In genomic region chr5:12659675-12660074, GRCh38 we compare ENCODE assay signal across 19 cellular contexts.
"Had no signal": no experiment of that assay in that cellular context is flagged by ENCODE, and none has a peak within 500 bp of the region (broad histone marks: within the 10 kb centered on the region; RNA-seq: fewer than 3 reads in every experiment).

No MANE protein-coding gene starts in this region.

- H3K27me3 Mint-ChIP-seq: activated CD4-positive, alpha-beta memory T cell treated with anti-CD3 and anti-CD28 coated beads, Interleukin-2, amount 10 ng/mL, durations not matched to agents 7 days and 5 days; activated CD4-positive, alpha-beta T cell treated with anti-CD3 and anti-CD28 coated beads, Interleukin-2, amount 10 ng/mL, durations not matched to agents 24 days and 14 days; activated naive CD4-positive, alpha-beta T cell treated with anti-CD3 and anti-CD28 coated beads, Interleukin-2, amount 10 ng/mL, durations not matched to agents 7 days and 5 days; naive thymus-derived CD8-positive, alpha-beta T cell had no signal

- H3K4me3 Mint-ChIP-seq: activated CD4-positive, alpha-beta memory T cell treated with anti-CD3 and anti-CD28 coated beads, Interleukin-2, amount 10 ng/mL, durations not matched to agents 7 days and 5 days; activated CD4-positive, alpha-beta T cell treated with anti-CD3 and anti-CD28 coated beads, Interleukin-2, amount 10 ng/mL, durations not matched to agents 24 days and 14 days; activated naive CD4-positive, alpha-beta T cell treated with anti-CD3 and anti-CD28 coated beads, Interleukin-2, amount 10 ng/mL, durations not matched to agents 7 days and 5 days; mesothelial cell of epicardium; naive thymus-derived CD8-positive, alpha-beta T cell; neural progenitor cell had no signal

- H3K27ac ChIP-seq: coronary artery, esophagus squamous epithelium, gastrocnemius medialis, neural progenitor cell, prostate gland, upper lobe of left lung had no signal

- H3K27ac Mint-ChIP-seq: activated CD4-positive, alpha-beta memory T cell treated with anti-CD3 and anti-CD28 coated beads, Interleukin-2, amount 10 ng/mL, durations not matched to agents 7 days and 5 days; activated CD4-positive, alpha-beta T cell treated with anti-CD3 and anti-CD28 coated beads, Interleukin-2, amount 10 ng/mL, durations not matched to agents 24 days and 14 days; activated naive CD4-positive, alpha-beta T cell treated with anti-CD3 and anti-CD28 coated beads, Interleukin-2, amount 10 ng/mL, durations not matched to agents 7 days and 5 days; mesothelial cell of epicardium; naive thymus-derived CD8-positive, alpha-beta T cell; neural progenitor cell had no signal

- ATAC-seq: gastrocnemius medialis; left ventricle myocardium superior; naive thymus-derived CD8-positive, alpha-beta T cell had no signal

- H3K4me1 ChIP-seq: esophagus squamous epithelium, gastrocnemius medialis, neural progenitor cell, prostate gland, upper lobe of left lung had no signal

- H3K36me3 Mint-ChIP-seq: activated naive CD4-positive, alpha-beta T cell treated with anti-CD3 and anti-CD28 coated beads, Interleukin-2, amount 10 ng/mL, durations not matched to agents 7 days and 5 days; mesothelial cell of epicardium; neural progenitor cell had no signal

- H3K27me3 ChIP-seq: esophagus squamous epithelium, gastrocnemius medialis, neural progenitor cell, upper lobe of left lung had no signal

- H3K4me1 Mint-ChIP-seq: activated CD4-positive, alpha-beta memory T cell treated with anti-CD3 and anti-CD28 coated beads, Interleukin-2, amount 10 ng/mL, durations not matched to agents 7 days and 5 days; activated CD4-positive, alpha-beta T cell treated with anti-CD3 and anti-CD28 coated beads, Interleukin-2, amount 10 ng/mL, durations not matched to agents 24 days and 14 days; activated naive CD4-positive, alpha-beta T cell treated with anti-CD3 and anti-CD28 coated beads, Interleukin-2, amount 10 ng/mL, durations not matched to agents 7 days and 5 days; mesothelial cell of epicardium; naive thymus-derived CD8-positive, alpha-beta T cell; neural progenitor cell had no signal

- H3K9me3 ChIP-seq: gastrocnemius medialis, prostate gland had no signal

- H2AFZ ChIP-seq: neural progenitor cell had no signal

- H3K9ac ChIP-seq: neural progenitor cell had no signal

- H3K4me2 ChIP-seq: neural progenitor cell had no signal

- DNase-seq: activated CD4-positive, alpha-beta memory T cell treated with anti-CD3 and anti-CD28 coated beads, Interleukin-2, amount 10 ng/mL, durations not matched to agents 7 days and 5 days; activated CD4-positive, alpha-beta T cell treated with anti-CD3 and anti-CD28 coated beads, Interleukin-2, amount 10 ng/mL, durations not matched to agents 24 days and 14 days; activated effector memory CD4-positive, alpha-beta T cell treated with anti-CD3 and anti-CD28 coated beads, Interleukin-2, amount 50 U/mL, for 16 hours; activated naive CD4-positive, alpha-beta T cell treated with anti-CD3 and anti-CD28 coated beads, Interleukin-2, amount 10 ng/mL, durations not matched to agents 7 days and 5 days; cerebellar nuclear complex; esophagus squamous epithelium; gastrocnemius medialis; head of caudate nucleus; hypothalamus; left ventricle myocardium superior; mammary epithelial cell; naive thymus-derived CD8-positive, alpha-beta T cell; stimulated activated CD4-positive, alpha-beta T cell treated with anti-CD3 and anti-CD28 coated beads, Interleukin-4, amount 100 ng/mL, for 1 hour; stimulated activated naive CD4-positive, alpha-beta T cell treated with Interleukin-2 at 50 U/mL for 16 hours had no signal
